In the genomic region with DNA sequence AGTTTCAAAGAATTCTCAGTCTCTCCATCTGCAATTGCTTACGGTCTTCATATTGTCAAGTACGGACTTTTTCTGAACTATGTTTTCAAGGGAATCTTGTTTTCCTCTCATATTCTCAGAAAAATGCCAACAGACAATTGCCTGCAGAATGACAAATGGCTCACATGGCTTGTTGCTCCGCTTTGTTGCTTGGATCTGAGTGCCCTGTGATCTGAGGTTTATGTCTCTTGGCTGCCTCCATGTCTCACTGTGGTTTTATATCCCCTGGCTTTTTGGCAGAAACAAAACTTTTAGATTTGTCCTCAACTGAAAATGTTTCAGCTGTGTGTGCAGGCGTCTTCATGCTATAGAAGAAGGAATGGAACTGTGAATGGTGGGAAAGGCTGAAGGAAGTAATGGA, we compare ENCODE assay signal across 33 cellular contexts.
"Had no signal": no experiment of that assay in that cellular context is flagged by ENCODE, and none has a peak within 500 bp of the region (broad histone marks: within the 10 kb centered on the region; RNA-seq: fewer than 3 reads in every experiment).

No MANE protein-coding gene starts in this region.

- H3K9me3 Mint-ChIP-seq: activated CD4-positive, alpha-beta memory T cell treated with anti-CD3 and anti-CD28 coated beads for 36 hours; activated CD4-positive, alpha-beta T cell treated with anti-CD3 and anti-CD28 coated beads, Interleukin-2, amount 10 ng/mL, durations not matched to agents 24 days and 14 days; activated naive CD4-positive, alpha-beta T cell treated with anti-CD3 and anti-CD28 coated beads for 36 hours; activated naive CD4-positive, alpha-beta T cell treated with anti-CD3 and anti-CD28 coated beads, Interleukin-2, amount 50 U/mL, for 24 hours; activated naive CD8-positive, alpha-beta T cell treated with anti-CD3 and anti-CD28 coated beads for 36 hours; activated naive CD8-positive, alpha-beta T cell treated with anti-CD3 and anti-CD28 coated beads, Interleukin-2, amount 50 U/mL, for 24 hours; activated T-helper 1 cell treated with anti-CD3 and anti-CD28 coated beads, Interleukin-12 subunit alpha, Interleukin-12 subunit beta, Interleukin-2, Interleukin-4 antibody, amounts not matched to agents 30 ng/mL and 10 ng/mL and 1 ng/mL, durations not matched to agents 14 hours and 24 hours and 36 hours; activated T-helper 2 cell treated with anti-CD3 and anti-CD28 coated beads, Interferon-gamma antibody, Interleukin-2, Interleukin-4, amounts not matched to agents 10 μg/mL and 5 μg/mL and 100 μg/mL, durations not matched to agents 14 hours and 24 hours and 36 hours; effector memory CD8-positive, alpha-beta T cell had no signal

- H3K36me3 Mint-ChIP-seq: activated CD4-positive, alpha-beta memory T cell treated with anti-CD3 and anti-CD28 coated beads for 36 hours; activated CD8-positive, alpha-beta memory T cell treated with anti-CD3 and anti-CD28 coated beads, Interleukin-2, amount 10 ng/mL, durations not matched to agents 7 days and 5 days; activated naive CD4-positive, alpha-beta T cell treated with anti-CD3 and anti-CD28 coated beads, Interleukin-2, amount 50 U/mL, for 24 hours; activated naive CD8-positive, alpha-beta T cell treated with anti-CD3 and anti-CD28 coated beads for 36 hours had no signal

- H3K27ac Mint-ChIP-seq: activated CD4-positive, alpha-beta memory T cell treated with anti-CD3 and anti-CD28 coated beads for 36 hours; activated CD4-positive, alpha-beta T cell treated with anti-CD3 and anti-CD28 coated beads for 36 hours; activated CD4-positive, alpha-beta T cell treated with anti-CD3 and anti-CD28 coated beads, Interleukin-2, amount 10 ng/mL, durations not matched to agents 24 days and 14 days; activated CD8-positive, alpha-beta memory T cell treated with anti-CD3 and anti-CD28 coated beads, Interleukin-2, amount 10 ng/mL, durations not matched to agents 7 days and 5 days; activated CD8-positive, alpha-beta T cell treated with anti-CD3 and anti-CD28 coated beads, Interleukin-2, amount 10 ng/mL, durations not matched to agents 7 days and 5 days; activated naive CD4-positive, alpha-beta T cell treated with anti-CD3 and anti-CD28 coated beads for 36 hours; activated naive CD4-positive, alpha-beta T cell treated with anti-CD3 and anti-CD28 coated beads, Interleukin-2, amount 50 U/mL, for 24 hours; activated naive CD8-positive, alpha-beta T cell treated with anti-CD3 and anti-CD28 coated beads for 36 hours; activated naive CD8-positive, alpha-beta T cell treated with anti-CD3 and anti-CD28 coated beads, Interleukin-2, amount 50 U/mL, for 24 hours; activated T-helper 1 cell treated with anti-CD3 and anti-CD28 coated beads, Interleukin-12 subunit alpha, Interleukin-12 subunit beta, Interleukin-2, Interleukin-4 antibody, amounts not matched to agents 30 ng/mL and 10 ng/mL and 1 ng/mL, durations not matched to agents 14 hours and 24 hours and 36 hours; activated T-helper 2 cell treated with anti-CD3 and anti-CD28 coated beads, Interferon-gamma antibody, Interleukin-2, Interleukin-4, amounts not matched to agents 10 μg/mL and 5 μg/mL and 100 μg/mL, durations not matched to agents 14 hours and 24 hours and 36 hours; effector memory CD8-positive, alpha-beta T cell had no signal

- H3K4me1 ChIP-seq: adrenal gland, body of pancreas, foreskin keratinocyte, gastrocnemius medialis had no signal

- H3K27me3 ChIP-seq: adrenal gland, body of pancreas, esophagus muscularis mucosa, foreskin keratinocyte, gastrocnemius medialis had no signal

- DNase-seq: activated CD4-positive, alpha-beta memory T cell treated with anti-CD3 and anti-CD28 coated beads for 36 hours; activated CD4-positive, alpha-beta T cell treated with anti-CD3 and anti-CD28 coated beads for 36 hours; activated CD4-positive, alpha-beta T cell treated with anti-CD3 and anti-CD28 coated beads, Interleukin-2, amount 10 ng/mL, durations not matched to agents 24 days and 14 days; activated CD4-positive, CD25-positive, alpha-beta regulatory T cell; activated CD4-positive, CD25-positive, alpha-beta regulatory T cell treated with anti-CD3 and anti-CD28 coated beads, Interleukin-2, amount 50 U/mL, for 72 hours; activated CD8-positive, alpha-beta memory T cell treated with anti-CD3 and anti-CD28 coated beads, Interleukin-2, amount 10 ng/mL, durations not matched to agents 7 days and 5 days; activated CD8-positive, alpha-beta memory T cell treated with anti-CD3 and anti-CD28 coated beads, Interleukin-2, amount 50 U/mL, for 4 hours; activated CD8-positive, alpha-beta T cell treated with anti-CD3 and anti-CD28 coated beads, Interleukin-2, amount 10 ng/mL, durations not matched to agents 7 days and 5 days; activated effector memory CD4-positive, alpha-beta T cell treated with anti-CD3 and anti-CD28 coated beads, Interleukin-2, amount 50 U/mL, for 16 hours; activated naive CD4-positive, alpha-beta T cell treated with anti-CD3 and anti-CD28 coated beads for 36 hours; activated naive CD8-positive, alpha-beta T cell treated with anti-CD3 and anti-CD28 coated beads for 36 hours; activated naive CD8-positive, alpha-beta T cell treated with anti-CD3 and anti-CD28 coated beads, Interleukin-2, amount 50 U/mL, for 24 hours; activated T-cell treated with anti-CD3 and anti-CD28 coated beads, Interleukin-2, amount 50 U/mL, for 1 hour; activated T-cell treated with anti-CD3 and anti-CD28 coated beads, Interleukin-2, amount 50 U/mL, for 48 hours; adrenal gland; amygdala; aorta; body of pancreas; caudate nucleus; cortex of kidney; dermis blood vessel endothelial cell; effector CD4-positive, alpha-beta T cell; effector memory CD8-positive, alpha-beta T cell; erythroblast; foreskin keratinocyte; gastrocnemius medialis; glutamatergic neuron; T-helper 2 cell had no signal

- H3K27ac ChIP-seq: adrenal gland, body of pancreas, esophagus muscularis mucosa, foreskin keratinocyte, gastrocnemius medialis had no signal

- FAIRE-seq: colon had no signal

- H3K4me3 Mint-ChIP-seq: activated CD4-positive, alpha-beta memory T cell treated with anti-CD3 and anti-CD28 coated beads for 36 hours; activated CD4-positive, alpha-beta T cell treated with anti-CD3 and anti-CD28 coated beads for 36 hours; activated CD4-positive, alpha-beta T cell treated with anti-CD3 and anti-CD28 coated beads, Interleukin-2, amount 10 ng/mL, durations not matched to agents 24 days and 14 days; activated CD8-positive, alpha-beta memory T cell treated with anti-CD3 and anti-CD28 coated beads, Interleukin-2, amount 10 ng/mL, durations not matched to agents 7 days and 5 days; activated CD8-positive, alpha-beta T cell treated with anti-CD3 and anti-CD28 coated beads, Interleukin-2, amount 10 ng/mL, durations not matched to agents 7 days and 5 days; activated naive CD4-positive, alpha-beta T cell treated with anti-CD3 and anti-CD28 coated beads for 36 hours; activated naive CD4-positive, alpha-beta T cell treated with anti-CD3 and anti-CD28 coated beads, Interleukin-2, amount 50 U/mL, for 24 hours; activated naive CD8-positive, alpha-beta T cell treated with anti-CD3 and anti-CD28 coated beads for 36 hours; activated naive CD8-positive, alpha-beta T cell treated with anti-CD3 and anti-CD28 coated beads, Interleukin-2, amount 50 U/mL, for 24 hours; activated T-helper 1 cell treated with anti-CD3 and anti-CD28 coated beads, Interleukin-12 subunit alpha, Interleukin-12 subunit beta, Interleukin-2, Interleukin-4 antibody, amounts not matched to agents 30 ng/mL and 10 ng/mL and 1 ng/mL, durations not matched to agents 14 hours and 24 hours and 36 hours; effector memory CD8-positive, alpha-beta T cell had no signal

- H3K27me3 Mint-ChIP-seq: activated CD4-positive, alpha-beta memory T cell treated with anti-CD3 and anti-CD28 coated beads for 36 hours; activated CD4-positive, alpha-beta T cell treated with anti-CD3 and anti-CD28 coated beads, Interleukin-2, amount 10 ng/mL, durations not matched to agents 24 days and 14 days; activated CD8-positive, alpha-beta memory T cell treated with anti-CD3 and anti-CD28 coated beads, Interleukin-2, amount 10 ng/mL, durations not matched to agents 7 days and 5 days; activated naive CD4-positive, alpha-beta T cell treated with anti-CD3 and anti-CD28 coated beads, Interleukin-2, amount 50 U/mL, for 24 hours; activated naive CD8-positive, alpha-beta T cell treated with anti-CD3 and anti-CD28 coated beads for 36 hours; effector memory CD8-positive, alpha-beta T cell had no signal

- ATAC-seq: activated CD4-positive, alpha-beta T cell treated with anti-CD3 and anti-CD28 coated beads for 36 hours; activated CD8-positive, alpha-beta memory T cell treated with anti-CD3 and anti-CD28 coated beads, Interleukin-2, amount 10 ng/mL, durations not matched to agents 7 days and 5 days; activated CD8-positive, alpha-beta T cell treated with anti-CD3 and anti-CD28 coated beads, Interleukin-2, amount 10 ng/mL, durations not matched to agents 7 days and 5 days; activated naive CD8-positive, alpha-beta T cell treated with anti-CD3 and anti-CD28 coated beads, Interleukin-2, amount 50 U/mL, for 24 hours; body of pancreas; effector memory CD8-positive, alpha-beta T cell; foreskin keratinocyte; gastrocnemius medialis had no signal

- H3K4me1 Mint-ChIP-seq: activated CD4-positive, alpha-beta T cell treated with anti-CD3 and anti-CD28 coated beads for 36 hours; activated CD4-positive, alpha-beta T cell treated with anti-CD3 and anti-CD28 coated beads, Interleukin-2, amount 10 ng/mL, durations not matched to agents 24 days and 14 days; activated CD8-positive, alpha-beta memory T cell treated with anti-CD3 and anti-CD28 coated beads, Interleukin-2, amount 10 ng/mL, durations not matched to agents 7 days and 5 days; activated naive CD4-positive, alpha-beta T cell treated with anti-CD3 and anti-CD28 coated beads, Interleukin-2, amount 50 U/mL, for 24 hours; activated naive CD8-positive, alpha-beta T cell treated with anti-CD3 and anti-CD28 coated beads for 36 hours; activated naive CD8-positive, alpha-beta T cell treated with anti-CD3 and anti-CD28 coated beads, Interleukin-2, amount 50 U/mL, for 24 hours had no signal

- H3K36me3 ChIP-seq: adrenal gland, esophagus muscularis mucosa, gastrocnemius medialis had no signal

- H3K9me3 ChIP-seq: adrenal gland, body of pancreas, esophagus muscularis mucosa, gastrocnemius medialis had no signal

- H3K4me3 ChIP-seq: adrenal gland, body of pancreas, esophagus muscularis mucosa, gastrocnemius medialis had no signal
